Comparison of ENCODE assay signal across 1 cellular context in genomic region chr15:83077487-83078230, GRCh38.
TF ChIP-seq lines count a peak whose summit lies in the region.

No MANE protein-coding gene starts in this region.

TF ChIP-seq in SK-N-SH treated with all-trans-retinoic acid at 6 μM for 48 hours, 23 proteins besides CTCF, POLR2A, EP300 and RAD21 (continued from another document):
- TF ChIP-seq CSRNP3 (CRISPR knock-in tag; IDR thresholded peaks at IDR 0.05) (no peak), RARB (CRISPR knock-in tag; IDR thresholded peaks at IDR 0.05) (no peak)
